In the genomic region with DNA sequence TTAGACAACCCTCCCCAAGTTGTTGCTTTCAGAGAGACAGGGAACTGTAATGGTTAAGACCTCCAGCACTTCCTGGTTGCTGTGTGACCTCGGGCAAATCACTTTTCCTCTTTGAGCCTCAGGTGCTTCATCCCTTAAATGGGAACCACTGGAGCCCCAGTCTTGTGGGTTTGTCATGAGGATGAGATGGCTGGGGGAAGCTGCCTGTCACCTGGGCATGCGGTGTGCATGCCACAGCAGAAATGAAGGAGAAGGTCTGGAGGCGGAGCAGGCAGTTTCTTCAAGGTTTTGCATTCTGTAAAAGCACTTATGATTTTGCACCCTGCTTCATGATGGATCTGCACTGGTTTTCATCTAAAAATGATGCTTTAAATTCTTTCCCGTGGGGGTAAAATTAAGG, we compare ENCODE assay signal across 18 cellular contexts. TPM values are rescaled to one million over a fixed set of nuclear protein-coding genes. Genes with fewer than 3 reads are reported as not detected.
A peak's percentile ranks its signal among the peaks of the same experiment; 100 is the strongest.
DNase-seq lines count a peak whose midpoint lies in the region; ATAC-seq and TF ChIP-seq lines count a peak whose summit lies in the region.
"Had no signal": no experiment of that assay in that cellular context is flagged by ENCODE, and none has a peak within 500 bp of the region (broad histone marks: within the 10 kb centered on the region; RNA-seq: fewer than 3 reads in every experiment).

No MANE protein-coding gene starts in this region.

- H3K4me3 ChIP-seq in osteoblast (ENCODE audit: insufficient read depth, low read length) = no peak overlapping the region

- H3K27ac ChIP-seq in cingulate gyrus (ENCODE audit: low read depth, low read length) = peak overlapping the region; percentile 19
- no peak overlapping the region for H3K27ac ChIP-seq in osteoblast (ENCODE audit: low read depth, low read length)

- H3K4me1 ChIP-seq in osteoblast (ENCODE audit: insufficient read depth, low read length) = no peaks in the 10 kb centered on the region

- no peaks in the 10 kb centered on the region for H3K27me3 ChIP-seq in osteoblast (ENCODE audit: insufficient read depth, low read length)

- H3K36me3 ChIP-seq in osteoblast (ENCODE audit: insufficient read depth, low read length) = no peaks in the 10 kb centered on the region

- no peaks in the 10 kb centered on the region for H3K9me3 ChIP-seq in osteoblast (ENCODE audit: low read depth, low read length)

- no peaks in the 10 kb centered on the region for H3K79me2 ChIP-seq in osteoblast (ENCODE audit: insufficient read depth, low read length)

- H2AFZ ChIP-seq in osteoblast (ENCODE audit: low read length) = no peak overlapping the region

- TF ChIP-seq CTCF in osteoblast (IDR thresholded peaks at IDR 0.05; ENCODE audit: extremely low read depth, low read depth, low read length) = no peak

- no peak overlapping the region for H3K4me2 ChIP-seq in osteoblast (ENCODE audit: insufficient read depth, low read length)

- ATAC-seq in HG03039 (IDR thresholded peaks at IDR 0.05; ENCODE audit: unreplicated experiment) = no peak

- H4K20me1 ChIP-seq in osteoblast (ENCODE audit: insufficient read depth, low read length) = no peaks in the 10 kb centered on the region

- DNase-seq in RPMI8226 (peak; percentile 35), osteoblast (ENCODE audit: insufficient read length, low spot score, missing footprints) (peak; percentile 53), HuH-7.5 (ENCODE audit: low spot score) (no peak), UCSD-AML1 (lab: John Stamatoyannopoulos, UW; ENCODE audit: unreplicated experiment) (no peak)
- DNase-seq: C1 segment of cervical spinal cord; Calu3; CD4-positive, alpha-beta memory T cell; COR-L47; DMS79 treated with DMSO at 0.1 percent for 48 hours; GF-D8; GOT3; HCEC 1CT had no signal

RNA-seq across cellular contexts. Expression of a gene that starts 22.1 kb away (rescaled TPM):
- 29.8 and 40.2 TPM in 2 replicates for total RNA-seq in osteoblast

RNA-seq across cellular contexts. Expression of a gene that starts 53.5 kb away (rescaled TPM):
- under 0.01 and 0.29 TPM in 2 replicates for total RNA-seq in osteoblast
- total RNA-seq: A172; CD4-positive, alpha-beta memory T cell had no signal

RNA-seq across cellular contexts. Expression of a gene that starts 54.1 kb away (rescaled TPM):
- 0.59 TPM in 1 of 2 replicates, not detected in the other for total RNA-seq in osteoblast
- total RNA-seq: A172; A673; Calu3; CD4-positive, alpha-beta memory T cell; Daoy; G401 had no signal

Comparison
In these comparisons a context has a peak if more than half of its experiments do, and no peak if none do; other contexts are left out.
1. DNase-seq: peak in RPMI8226 (single experiment) and osteoblast (single experiment); none in HuH-7.5 (single experiment) and UCSD-AML1 (single experiment).